8 cellular contexts compared by ENCODE assay signal in the genomic region with DNA sequence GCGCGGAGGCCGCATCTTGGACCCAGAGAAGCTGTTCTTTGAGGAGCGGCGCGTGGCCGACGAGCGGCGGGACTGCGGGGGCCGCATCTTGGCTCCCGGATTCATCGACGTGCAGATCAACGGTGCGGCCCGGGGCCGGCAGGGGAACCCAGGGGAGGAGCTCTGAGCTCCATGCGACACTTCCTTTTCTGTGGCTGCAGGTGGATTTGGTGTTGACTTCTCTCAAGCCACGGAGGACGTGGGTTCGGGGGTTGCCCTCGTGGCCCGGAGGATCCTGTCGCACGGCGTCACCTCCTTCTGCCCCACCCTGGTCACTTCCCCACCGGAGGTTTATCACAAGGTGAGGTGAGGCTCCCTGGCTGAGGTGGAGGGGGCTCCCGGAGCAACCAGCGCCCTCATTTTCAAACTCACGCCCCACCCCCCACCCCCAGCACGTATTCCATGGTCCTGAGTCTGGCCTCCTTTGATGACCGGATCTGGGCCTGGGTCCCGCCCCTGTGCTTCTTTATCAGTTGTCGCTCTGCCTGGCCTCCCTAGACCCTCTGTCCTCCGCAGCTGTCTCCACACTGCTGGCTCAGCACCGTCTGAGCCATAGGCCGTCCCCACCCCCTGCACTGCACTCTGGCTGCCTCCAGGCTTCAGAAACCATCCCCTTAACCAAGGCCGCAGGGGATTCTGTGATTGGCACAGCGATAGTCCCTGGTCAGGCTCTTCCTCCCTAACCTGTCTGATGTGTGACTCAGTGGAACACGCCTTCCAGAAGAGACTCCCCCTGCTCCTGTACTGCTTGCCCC. TPM values are rescaled to one million over a fixed set of nuclear protein-coding genes. Genes with fewer than 3 reads are reported as not detected.
DNase-seq lines count a peak whose midpoint lies in the region; ATAC-seq and TF ChIP-seq lines count a peak whose summit lies in the region.

No MANE protein-coding gene starts in this region.

- TF ChIP-seq CTCF in GM06990 (IDR thresholded peaks at IDR 0.05; ENCODE audit: insufficient read depth, low read length, poor library complexity, severe bottlenecking) (no peak), nephron progenitor cell (IDR thresholded peaks at IDR 0.05) (no peak)

- H3K27me3 ChIP-seq in GM06990 (replicated peaks; ENCODE audit: control insufficient read depth, insufficient read depth, low read length): no peaks in the 10 kb centered on the region

- peak; percentile 74 for ATAC-seq in esophagus mucosa
- no peak for ATAC-seq in HG03457 (IDR thresholded peaks at IDR 0.05; ENCODE audit: unreplicated experiment)
- no peak for ATAC-seq in GM21717 (IDR thresholded peaks at IDR 0.05; ENCODE audit: unreplicated experiment)

- DNase-seq in GM06990 (ENCODE audit: extremely low read depth, insufficient read length) (peak; percentile 72), HuH-7.5 (ENCODE audit: low spot score) (peak; percentile 70), nephron progenitor cell (peak; percentile 42), SW480 (ENCODE audit: low spot score) (no peak)
- DNase-seq in activated CD4-positive, alpha-beta memory T cell treated with anti-CD3 and anti-CD28 coated beads, Interleukin-2, amount 10 ng/mL, durations not matched to agents 7 days and 5 days: peak; percentile 75

- CTCF ChIA-PET in activated CD4-positive, alpha-beta memory T cell treated with anti-CD3 and anti-CD28 coated beads, Interleukin-2, amount 10 ng/mL, durations not matched to agents 7 days and 5 days (lab: Charles Lee): interaction anchor here (0.8 to 1.6 kb wide), 6 partner anchors 12 to 306 kb away, joined by 3 to 7 read pairs (median 4); partner anchors contain the start of genes ECI1, PDPK1, PGP and TEDC2

- peak overlapping the region; percentile 76 for H3K4me3 ChIP-seq in GM06990 (replicated peaks; ENCODE audit: low read depth, low read length)

- H3K36me3 Mint-ChIP-seq in activated CD4-positive, alpha-beta memory T cell treated with anti-CD3 and anti-CD28 coated beads, Interleukin-2, amount 10 ng/mL, durations not matched to agents 7 days and 5 days (ENCODE audit: low read depth): peaks cover 36% of the 10 kb centered on the region
- peaks cover 25% of the 10 kb centered on the region for H3K36me3 Mint-ChIP-seq in nephron progenitor cell (ENCODE audit: low read depth)

- POLR2A ChIA-PET in activated CD4-positive, alpha-beta memory T cell treated with anti-CD3 and anti-CD28 coated beads, Interleukin-2, amount 10 ng/mL, durations not matched to agents 7 days and 5 days (lab: Charles Lee): interaction anchor here (0.9 to 3.7 kb wide), 13 partner anchors 8 to 513 kb away, joined by 3 to 67 read pairs (median 4); partner anchors contain the start of genes CEMP1, PDPK1, TBC1D24 and TEDC2

- peak overlapping the region; percentile 84 for H3K4me3 Mint-ChIP-seq in activated CD4-positive, alpha-beta memory T cell treated with anti-CD3 and anti-CD28 coated beads, Interleukin-2, amount 10 ng/mL, durations not matched to agents 7 days and 5 days
- H3K4me3 Mint-ChIP-seq in nephron progenitor cell: peak overlapping the region; percentile 83

- peak overlapping the region; percentile 92 for H3K27ac Mint-ChIP-seq in activated CD4-positive, alpha-beta memory T cell treated with anti-CD3 and anti-CD28 coated beads, Interleukin-2, amount 10 ng/mL, durations not matched to agents 7 days and 5 days
- no peak overlapping the region for H3K27ac Mint-ChIP-seq in nephron progenitor cell

- no peaks in the 10 kb centered on the region for H3K9me3 Mint-ChIP-seq in activated CD4-positive, alpha-beta memory T cell treated with anti-CD3 and anti-CD28 coated beads, Interleukin-2, amount 10 ng/mL, durations not matched to agents 7 days and 5 days
- H3K9me3 Mint-ChIP-seq in nephron progenitor cell: no peaks in the 10 kb centered on the region

- H3K36me3 ChIP-seq in GM06990 (ENCODE audit: control insufficient read depth, insufficient read depth, low read length): peaks cover 19% of the 10 kb centered on the region

- H3K27me3 Mint-ChIP-seq in activated CD4-positive, alpha-beta memory T cell treated with anti-CD3 and anti-CD28 coated beads, Interleukin-2, amount 10 ng/mL, durations not matched to agents 7 days and 5 days: no peaks in the 10 kb centered on the region
- H3K27me3 Mint-ChIP-seq in nephron progenitor cell (ENCODE audit: low read depth, poor library complexity): peaks cover 7% of the 10 kb centered on the region

- peaks cover 43% of the 10 kb centered on the region for H3K4me1 Mint-ChIP-seq in activated CD4-positive, alpha-beta memory T cell treated with anti-CD3 and anti-CD28 coated beads, Interleukin-2, amount 10 ng/mL, durations not matched to agents 7 days and 5 days
- H3K4me1 Mint-ChIP-seq in nephron progenitor cell: peaks cover 32% of the 10 kb centered on the region

RNA-seq across cellular contexts. Expression of gene AMDHD2, which starts 0.8 kb away (rescaled TPM):
- total RNA-seq in activated CD4-positive, alpha-beta memory T cell treated with anti-CD3 and anti-CD28 coated beads, Interleukin-2, amount 10 ng/mL, durations not matched to agents 7 days and 5 days: 10 to 100 TPM; 51.6 to 55.5 TPM
- 19.0 TPM for total RNA-seq in esophagus mucosa

RNA-seq across cellular contexts. Expression of gene ATP6V0C, which starts 7.2 kb away (rescaled TPM):
- total RNA-seq in activated CD4-positive, alpha-beta memory T cell treated with anti-CD3 and anti-CD28 coated beads, Interleukin-2, amount 10 ng/mL, durations not matched to agents 7 days and 5 days: 100 to 1,000 TPM; 112 to 125 TPM
- total RNA-seq in esophagus mucosa: 205 TPM

RNA-seq across cellular contexts. Expression of gene CEMP1, which starts 10.2 kb away (rescaled TPM):
- under 1 TPM in 1 of 2 experiments, not detected in 1; 0.23 TPM for total RNA-seq in activated CD4-positive, alpha-beta memory T cell treated with anti-CD3 and anti-CD28 coated beads, Interleukin-2, amount 10 ng/mL, durations not matched to agents 7 days and 5 days
- not detected for total RNA-seq in esophagus mucosa

RNA-seq across cellular contexts. Expression of gene PDPK1, which starts 16.8 kb away (rescaled TPM):
- 10 to 100 TPM; 43.5 to 45.2 TPM for total RNA-seq in activated CD4-positive, alpha-beta memory T cell treated with anti-CD3 and anti-CD28 coated beads, Interleukin-2, amount 10 ng/mL, durations not matched to agents 7 days and 5 days
- total RNA-seq in esophagus mucosa: 26.1 TPM

RNA-seq across cellular contexts. Expression of gene TBC1D24, which starts 46.1 kb away (rescaled TPM):
- 10 to 100 TPM; 11.4 to 13.7 TPM for total RNA-seq in activated CD4-positive, alpha-beta memory T cell treated with anti-CD3 and anti-CD28 coated beads, Interleukin-2, amount 10 ng/mL, durations not matched to agents 7 days and 5 days
- 2.0 TPM for total RNA-seq in esophagus mucosa
